In genomic region chr10:56178210-56178609, GRCh38 we compare ENCODE assay signal across 1 cellular context.
TF ChIP-seq lines count a peak whose summit lies in the region.

No MANE protein-coding gene starts in this region.

TF ChIP-seq in WTC11, 78 proteins besides CTCF, POLR2A, EP300 and RAD21 (continued from another document):
- TF ChIP-seq ZNF532 (CRISPR knock-in tag; IDR thresholded peaks at IDR 0.05; ENCODE audit: borderline replicate concordance) (no peak), FOXK1 (CRISPR knock-in tag; IDR thresholded peaks at IDR 0.05) (no peak)
